ENCODE assay signal across 14 cellular contexts in the genomic region with DNA sequence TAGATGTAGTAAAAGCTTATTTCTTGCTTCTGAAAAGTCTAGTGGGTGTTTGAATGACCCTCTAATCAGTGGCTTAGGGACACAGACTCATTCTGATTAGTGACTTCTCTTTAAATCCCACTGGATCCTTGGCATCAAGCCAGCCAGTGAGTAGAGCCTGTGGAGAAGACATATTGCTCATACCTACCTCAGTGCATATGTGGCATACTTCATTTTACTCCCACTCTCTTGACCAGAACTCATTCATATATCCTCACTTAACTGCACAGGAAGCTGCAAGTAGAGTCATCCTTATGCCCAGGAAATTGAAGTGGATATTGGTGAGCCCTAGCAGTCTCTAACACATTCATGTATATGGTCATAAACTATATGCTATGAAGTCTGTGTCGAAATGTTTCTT.
DNase-seq lines count a peak whose midpoint lies in the region; ATAC-seq and TF ChIP-seq lines count a peak whose summit lies in the region.
"Had no signal": no experiment of that assay in that cellular context is flagged by ENCODE, and none has a peak within 500 bp of the region (broad histone marks: within the 10 kb centered on the region; RNA-seq: fewer than 3 reads in every experiment).

No MANE protein-coding gene starts in this region.

- peaks cover 39% of the 10 kb centered on the region for H3K36me3 Mint-ChIP-seq in T-helper 2 cell treated with Interferon-gamma antibody and Interleukin-4, amounts not matched to agents 5 μg/mL and 100 μg/mL, for 36 hours (ENCODE audit: low read depth)

- peak; percentile 21 for DNase-seq in DMS53 (lab: John Stamatoyannopoulos, UW)
- DNase-seq in DMS53 treated with DMSO at 0.1 percent for 48 hours (lab: John Stamatoyannopoulos, UW; ENCODE audit: unreplicated experiment) = no peak
- peak; percentile 25 for DNase-seq in G401 (ENCODE audit: low spot score)
- no peak for DNase-seq in RWPE2 (ENCODE audit: low spot score)
- peak; percentile 78 to 79 for DNase-seq in foreskin fibroblast
- DNase-seq in T-helper 2 cell treated with Interferon-gamma antibody and Interleukin-4, amounts not matched to agents 5 μg/mL and 100 μg/mL, for 36 hours (ENCODE audit: low spot score) = no peak
- no peak for DNase-seq in GM19240 (ENCODE audit: insufficient read length, low spot score)
- DNase-seq: 8988T; activated CD4-positive, alpha-beta T cell treated with anti-CD3 and anti-CD28 coated beads for 1 hour; NCI-H1417 treated with DMSO at 0.1 percent for 48 hours; SHP77 treated with DMSO at 0.1 percent for 48 hours had no signal

- H3K9me3 ChIP-seq in RWPE2 (ENCODE audit: severe bottlenecking) = no peaks in the 10 kb centered on the region
- H3K9me3 ChIP-seq: esophagus muscularis mucosa had no signal

- ATAC-seq in RWPE2 (ENCODE audit: low read depth) (peak; percentile 81), GM18867 (IDR thresholded peaks at IDR 0.05; ENCODE audit: unreplicated experiment) (no peak)

- no peaks in the 10 kb centered on the region for H3K27me3 Mint-ChIP-seq in T-helper 2 cell treated with Interferon-gamma antibody and Interleukin-4, amounts not matched to agents 5 μg/mL and 100 μg/mL, for 36 hours (ENCODE audit: low read depth)

- peak overlapping the region; percentile 25 for H3K27ac ChIP-seq in RWPE2 (ENCODE audit: poor library complexity, severe bottlenecking)
- H3K27ac ChIP-seq: adrenal gland, esophagus muscularis mucosa had no signal

- no peak for TF ChIP-seq CTCF in RWPE2 (IDR thresholded peaks at IDR 0.05; ENCODE audit: poor library complexity, severe bottlenecking)
- no peak for TF ChIP-seq CTCF in foreskin fibroblast (IDR thresholded peaks at IDR 0.05; ENCODE audit: low read depth, low read length)

- H3K4me3 Mint-ChIP-seq in T-helper 2 cell treated with Interferon-gamma antibody and Interleukin-4, amounts not matched to agents 5 μg/mL and 100 μg/mL, for 36 hours = no peak overlapping the region

- no peaks in the 10 kb centered on the region for H3K27me3 ChIP-seq in RWPE2 (ENCODE audit: insufficient read depth, poor library complexity, severe bottlenecking)
- H3K27me3 ChIP-seq: adrenal gland, esophagus muscularis mucosa had no signal

- H3K4me1 ChIP-seq in RWPE2 (ENCODE audit: insufficient read depth, poor library complexity, severe bottlenecking) = peaks cover 35% of the 10 kb centered on the region

- no peak overlapping the region for H3K27ac Mint-ChIP-seq in T-helper 2 cell treated with Interferon-gamma antibody and Interleukin-4, amounts not matched to agents 5 μg/mL and 100 μg/mL, for 36 hours

- H3K4me3 ChIP-seq in RWPE2 (ENCODE audit: severe bottlenecking) (no peak overlapping the region), foreskin fibroblast (ENCODE audit: low read depth in 1 of 2, low read length in 2 of 2) (no peak overlapping the region)
- H3K4me3 ChIP-seq: adrenal gland, esophagus muscularis mucosa had no signal

- peaks cover 48% of the 10 kb centered on the region for H3K4me1 Mint-ChIP-seq in T-helper 2 cell treated with Interferon-gamma antibody and Interleukin-4, amounts not matched to agents 5 μg/mL and 100 μg/mL, for 36 hours (ENCODE audit: low read depth)

- H3K9me3 Mint-ChIP-seq in T-helper 2 cell treated with Interferon-gamma antibody and Interleukin-4, amounts not matched to agents 5 μg/mL and 100 μg/mL, for 36 hours = peaks cover 13% of the 10 kb centered on the region

- in situ Hi-C loops in G401 (cut with HindIII; ENCODE audit: low sequenced_read_pairs) = no loop called here

- peaks cover 19% of the 10 kb centered on the region for H3K36me3 ChIP-seq in RWPE2 (ENCODE audit: low read depth)
- H3K36me3 ChIP-seq: adrenal gland, esophagus muscularis mucosa had no signal

Comparison
In these comparisons a context has a peak if more than half of its experiments do, and no peak if none do; other contexts are left out.
1. DNase-seq: peak in DMS53 (single experiment), G401 (single experiment) and foreskin fibroblast (2 of 2); none in DMS53 treated with DMSO at 0.1 percent for 48 hours (single experiment), RWPE2 (single experiment), T-helper 2 cell treated with Interferon-gamma antibody and Interleukin-4, amounts not matched to agents 5 μg/mL and 100 μg/mL, for 36 hours (single experiment) and GM19240 (single experiment).